ENCODE assay signal across 8 cellular contexts in the genomic region with DNA sequence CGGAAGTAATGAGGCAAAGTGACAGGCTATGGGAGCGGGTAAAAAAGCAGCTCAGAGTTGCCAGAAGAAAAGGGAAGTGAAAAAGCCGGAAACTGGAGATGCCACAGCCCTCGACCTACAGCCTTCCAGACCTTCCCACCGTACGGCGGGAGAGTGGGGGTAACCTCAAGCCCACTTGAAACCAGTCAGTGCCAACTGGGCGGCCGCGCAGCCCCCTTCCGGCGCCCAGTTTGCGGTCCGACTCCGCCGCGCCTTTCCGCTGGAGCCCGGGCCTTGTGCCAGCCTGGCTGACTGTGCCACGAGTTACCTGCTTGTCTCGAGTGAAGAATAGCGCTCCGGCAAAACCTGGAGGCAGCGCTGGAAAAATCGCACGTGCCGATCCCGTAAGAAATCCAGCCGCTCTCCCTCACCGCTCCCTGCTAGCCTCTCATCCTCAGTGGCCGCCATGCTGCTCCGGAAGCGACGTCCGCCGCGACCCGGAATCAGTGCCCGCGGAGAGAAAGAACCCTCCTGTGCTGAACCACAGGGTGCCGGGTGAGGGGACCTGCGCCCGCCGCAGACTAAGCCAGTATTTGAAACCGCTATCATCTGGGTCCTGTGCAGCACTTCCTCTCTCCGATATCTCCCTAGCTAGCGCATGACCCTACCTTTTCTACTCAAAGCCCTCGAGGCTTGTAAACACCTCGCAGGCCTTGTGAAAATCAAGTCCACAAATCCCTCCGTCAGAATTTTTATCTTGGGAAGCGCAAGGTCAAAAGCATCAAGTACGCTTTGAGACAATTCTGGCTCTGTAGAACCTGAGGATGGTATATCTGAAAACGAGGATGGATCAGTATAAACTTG. TPM values are rescaled to one million over a fixed set of nuclear protein-coding genes. Genes with fewer than 3 reads are reported as not detected.
DNase-seq lines count a peak whose midpoint lies in the region; ATAC-seq, FAIRE-seq and TF ChIP-seq lines count a peak whose summit lies in the region.

A gene (minus strand): TSS at position 473 of the 843 bp plus-strand sequence. CDS start 26 bp downstream, at position 447.

- no peaks in the 10 kb centered on the region for H3K9me3 Mint-ChIP-seq in activated CD4-positive, alpha-beta memory T cell treated with anti-CD3 and anti-CD28 coated beads, Interleukin-2, amount 10 ng/mL, durations not matched to agents 7 days and 5 days

- no peaks in the 10 kb centered on the region for H3K36me3 ChIP-seq in BJ (ENCODE audit: control insufficient read depth, insufficient read depth, low read length)

- 5 to 7% methylated on average over 23 to 49 of the region's 53 CpGs for WGBS in lower leg skin, 2 donors

- peak within 1 kb of the TSS; percentile 63 for H3K4me3 ChIP-seq in BJ (ENCODE audit: low read depth, low read length)
- peak within 1 kb of the TSS; percentile 62 to 100 (median 92) for H3K4me3 ChIP-seq in dorsolateral prefrontal cortex
- H3K4me3 ChIP-seq in lower leg skin (ENCODE audit: low read depth, poor library complexity, severe bottlenecking) = peak within 1 kb of the TSS; percentile 96

- peaks cover 12% of the 10 kb centered on the region for H3K36me3 Mint-ChIP-seq in activated CD4-positive, alpha-beta memory T cell treated with anti-CD3 and anti-CD28 coated beads, Interleukin-2, amount 10 ng/mL, durations not matched to agents 7 days and 5 days (ENCODE audit: low read depth)

- no peaks in the 10 kb centered on the region for H3K27me3 Mint-ChIP-seq in activated CD4-positive, alpha-beta memory T cell treated with anti-CD3 and anti-CD28 coated beads, Interleukin-2, amount 10 ng/mL, durations not matched to agents 7 days and 5 days

- TF ChIP-seq CTCF in BJ (IDR thresholded peaks at IDR 0.05; ENCODE audit: insufficient read depth, low read depth, low read length) (no peak), dorsolateral prefrontal cortex (IDR thresholded peaks at IDR 0.05 in 54 of 56, conservative IDR thresholded peaks at IDR 0.05 in 2 of 56; ENCODE audit: low read depth in 1 of 56, partially characterized antibody in 56 of 56) (peak in 13 of 56 donors; percentile 6 to 38 (median 23)), lower leg skin (IDR thresholded peaks at IDR 0.05) (no peak)

- peak; percentile 94 for FAIRE-seq in GM19239 (lab: Jason Lieb, UNC)

- peak; percentile 90 for ATAC-seq in HG03439 (IDR thresholded peaks at IDR 0.05; ENCODE audit: unreplicated experiment)

- TF ChIP-seq POLR2A in lower leg skin (IDR thresholded peaks at IDR 0.05) = no peak

- H3K4me3 Mint-ChIP-seq in activated CD4-positive, alpha-beta memory T cell treated with anti-CD3 and anti-CD28 coated beads, Interleukin-2, amount 10 ng/mL, durations not matched to agents 7 days and 5 days = peak within 1 kb of the TSS; percentile 98

- DNase-seq in BJ (ENCODE audit: low read depth) = no peak
- DNase-seq in GM19239 (ENCODE audit: insufficient read length, low spot score) = peak; percentile 40
- DNase-seq in NCI-H82 treated with DMSO at 0.1 percent for 48 hours (lab: John Stamatoyannopoulos, UW; ENCODE audit: unreplicated experiment) = peak; percentile 10
- DNase-seq in activated CD4-positive, alpha-beta memory T cell treated with anti-CD3 and anti-CD28 coated beads, Interleukin-2, amount 10 ng/mL, durations not matched to agents 7 days and 5 days = peak; percentile 78
- DNase-seq in dorsolateral prefrontal cortex = peak; percentile 83 to 95 (median 92)
- DNase-seq in lower leg skin (ENCODE audit: low spot score in 2 of 2) = peak; percentile 66 to 93
- peak; percentile 60 to 73 for DNase-seq in stimulated activated CD4-positive, alpha-beta T cell treated with anti-CD3 and anti-CD28 coated beads, Interleukin-4, amount 100 ng/mL, for 48 hours (ENCODE audit: low read depth in 2 of 2)

- intact Hi-C loops in dorsolateral prefrontal cortex (cut with DNase I) = no loop called here
- intact Hi-C loops in lower leg skin (cut with DNase I; ENCODE audit: low total_unique reads) = no loop called here

- H3K27ac ChIP-seq in dorsolateral prefrontal cortex = peak within 1 kb of the TSS; percentile 0 to 94 (median 85)

- CTCF ChIA-PET in BJ (lab: Yijun Ruan, JAX) = interaction anchor here (1.1 to 1.6 kb wide), 4 partner anchors 9 to 16 kb away, joined by 3 to 7 read pairs (median 4); no protein-coding TSS in a partner anchor
- CTCF ChIA-PET in activated CD4-positive, alpha-beta memory T cell treated with anti-CD3 and anti-CD28 coated beads, Interleukin-2, amount 10 ng/mL, durations not matched to agents 7 days and 5 days (lab: Charles Lee) = interaction anchor here (0.6 to 2.1 kb wide), 6 partner anchors 11 to 805 kb away, joined by 3 to 7 read pairs (median 4); a partner anchor contains a TSS

- POLR2A ChIA-PET in BJ (lab: Charles Lee) = interaction anchor here (0.6 kb wide), 1 partner anchor 151 kb away, joined by 3 read pairs; no protein-coding TSS in a partner anchor
- POLR2A ChIA-PET in activated CD4-positive, alpha-beta memory T cell treated with anti-CD3 and anti-CD28 coated beads, Interleukin-2, amount 10 ng/mL, durations not matched to agents 7 days and 5 days (lab: Charles Lee) = interaction anchor here (0.6 to 2.3 kb wide), 8 partner anchors 15 to 578 kb away, joined by 3 to 17 read pairs (median 4); a partner anchor contains a TSS

- H3K27me3 ChIP-seq in BJ (ENCODE audit: control insufficient read depth, insufficient read depth, low read length) (no peaks in the 10 kb centered on the region), dorsolateral prefrontal cortex (no peaks in the 10 kb centered on the region)

- peak within 1 kb of the TSS; percentile 90 for H3K27ac Mint-ChIP-seq in activated CD4-positive, alpha-beta memory T cell treated with anti-CD3 and anti-CD28 coated beads, Interleukin-2, amount 10 ng/mL, durations not matched to agents 7 days and 5 days

- peaks cover 35% of the 10 kb centered on the region for H3K4me1 Mint-ChIP-seq in activated CD4-positive, alpha-beta memory T cell treated with anti-CD3 and anti-CD28 coated beads, Interleukin-2, amount 10 ng/mL, durations not matched to agents 7 days and 5 days

RNA-seq across cellular contexts. Expression of the gene that starts here (rescaled TPM):
- 2.1 and 4.5 TPM in 2 replicates for polyA plus RNA-seq in BJ (2011; rRNA removed)
- polyA minus RNA-seq in BJ (2011; rRNA and poly(A)+ RNA removed) = 13.0 and 15.2 TPM in 2 replicates
- total RNA-seq in activated CD4-positive, alpha-beta memory T cell treated with anti-CD3 and anti-CD28 coated beads, Interleukin-2, amount 10 ng/mL, durations not matched to agents 7 days and 5 days = 10 to 100 TPM; 43.4 to 43.6 TPM
- total RNA-seq in dorsolateral prefrontal cortex (10 to 100 TPM; 20.2 to 40.7 (median 30.1) TPM), lower leg skin (10 to 100 TPM in 3 of 4 donors, 1 to 10 TPM in 1; 8.7 to 16.5 (median 14.8) TPM)
